1 cellular context compared by ENCODE assay signal in genomic region chr13:34985199-34985598, GRCh38. TPM values are rescaled to one million over a fixed set of nuclear protein-coding genes. Genes with fewer than 3 reads are reported as not detected.
"Had no signal": no experiment of that assay in that cellular context is flagged by ENCODE, and none has a peak within 500 bp of the region (broad histone marks: within the 10 kb centered on the region; RNA-seq: fewer than 3 reads in every experiment).

No MANE protein-coding gene starts in this region.

RNA-seq across cellular contexts. Expression of gene NBEA, which starts 43.1 kb away (rescaled TPM):
- total RNA-seq: HT-29 had no signal
